10 cellular contexts compared by ENCODE assay signal in the genomic region with DNA sequence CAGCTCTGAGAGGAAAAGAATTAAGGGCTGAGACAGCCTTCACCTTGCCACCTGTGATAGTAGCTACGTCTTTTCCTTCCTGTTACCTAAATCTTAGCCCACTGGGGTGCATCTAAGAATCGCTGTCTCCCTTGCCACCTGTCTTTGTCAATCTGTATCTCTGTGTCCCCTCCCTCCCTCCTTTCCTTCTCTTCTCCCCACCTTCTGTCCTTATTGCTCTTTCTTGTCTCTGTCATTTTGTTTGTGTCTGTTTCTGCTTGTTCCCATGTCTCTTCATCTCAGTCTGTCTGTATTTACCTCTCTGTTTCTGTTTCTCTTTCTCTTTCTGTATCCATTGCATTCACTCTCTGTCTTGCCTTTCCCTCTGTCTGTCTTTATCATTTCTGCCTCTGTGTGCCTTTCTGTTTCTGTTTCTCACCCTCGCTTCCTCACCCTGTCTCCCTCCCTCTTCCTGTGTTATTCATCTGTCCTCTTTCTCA. TPM values are rescaled to one million over a fixed set of nuclear protein-coding genes. Genes with fewer than 3 reads are reported as not detected.
DNase-seq lines count a peak whose midpoint lies in the region; ATAC-seq and TF ChIP-seq lines count a peak whose summit lies in the region.
"Had no signal": no experiment of that assay in that cellular context is flagged by ENCODE, and none has a peak within 500 bp of the region (broad histone marks: within the 10 kb centered on the region; RNA-seq: fewer than 3 reads in every experiment).

No MANE protein-coding gene starts in this region.

- H3K4me1 ChIP-seq in lower lobe of right lung = peaks cover 13% of the 10 kb centered on the region

- peak; percentile 97 for ATAC-seq in GM18867 (IDR thresholded peaks at IDR 0.05; ENCODE audit: unreplicated experiment)
- ATAC-seq in GM21723 (IDR thresholded peaks at IDR 0.05; ENCODE audit: unreplicated experiment) = peak; percentile 97
- peak; percentile 88 for ATAC-seq in HG03565 (IDR thresholded peaks at IDR 0.05; ENCODE audit: unreplicated experiment)
- ATAC-seq in lower lobe of right lung = no peak

- DNase-seq in myocyte (ENCODE audit: low read depth) = peak; percentile 18
- DNase-seq in globus pallidus (ENCODE audit: low spot score) = no peak
- DNase-seq in SIG-M5 (lab: John Stamatoyannopoulos, UW) = no peak
- no peak for DNase-seq in lower lobe of right lung
- no peak for DNase-seq in HT-29 (ENCODE audit: low spot score)
- DNase-seq: activated CD4-positive, alpha-beta T cell treated with anti-CD3 and anti-CD28 coated beads for 4 hours; NCI-H2171 had no signal

- H3K4me3 ChIP-seq in lower lobe of right lung = no peak overlapping the region

- H3K27ac ChIP-seq in lower lobe of right lung = no peak overlapping the region

- H3K9me3 ChIP-seq in lower lobe of right lung = no peaks in the 10 kb centered on the region

- intact Hi-C loops in lower lobe of right lung (cut with DNase I) = no loop called here

- H3K27me3 ChIP-seq in lower lobe of right lung (ENCODE audit: low read depth) = no peaks in the 10 kb centered on the region

- peaks cover 9% of the 10 kb centered on the region for H3K36me3 ChIP-seq in lower lobe of right lung

- TF ChIP-seq CTCF in lower lobe of right lung (IDR thresholded peaks at IDR 0.05) = no peak

RNA-seq across cellular contexts. Expression of a gene that starts 30.2 kb away (rescaled TPM):
- total RNA-seq in myocyte = 13.8 and 18.4 TPM in 2 replicates
- 9.8 TPM for polyA plus RNA-seq in myocyte (2012)
- 26.8 TPM for total RNA-seq in lower lobe of right lung
- 0.08 TPM in 1 of 2 replicates, not detected in the other for total RNA-seq in HT-29 (2014; rRNA removed; shearing (Covaris generic))

Comparison
In these comparisons a context has a peak if more than half of its experiments do, and no peak if none do; other contexts are left out.
1. ATAC-seq: peak in GM18867 (single experiment), GM21723 (single experiment) and HG03565 (single experiment); none in lower lobe of right lung (0 of 2).
2. RNA of a gene that starts 30.2 kb away (total RNA-seq): 26.8 TPM in lower lobe of right lung (single experiment) and 13.8 to 18.4 TPM in myocyte; 0.08 TPM in HT-29; every median in the first group is over 10 times any median in the second.